Comparison of ENCODE assay signal across 12 cellular contexts in genomic region chr7:101128040-101128834, GRCh38. TPM values are rescaled to one million over a fixed set of nuclear protein-coding genes. Genes with fewer than 3 reads are reported as not detected.
A peak's percentile ranks its signal among the peaks of the same experiment; 100 is the strongest.
DNase-seq lines count a peak whose midpoint lies in the region; ATAC-seq and TF ChIP-seq lines count a peak whose summit lies in the region.
"Had no signal": no experiment of that assay in that cellular context is flagged by ENCODE, and none has a peak within 500 bp of the region (broad histone marks: within the 10 kb centered on the region; RNA-seq: fewer than 3 reads in every experiment).

No MANE protein-coding gene starts in this region.

- peaks cover 59% of the 10 kb centered on the region for H3K36me3 Mint-ChIP-seq in chondrocyte (ENCODE audit: low read depth)

- DNase-seq in AG09309 (ENCODE audit: low read depth) (no peak), LHCN-M2 (ENCODE audit: low read depth) (peak; percentile 75), chondrocyte (ENCODE audit: low spot score) (no peak), lower lobe of right lung (no peak), HUDEP-2 (lab: John Stamatoyannopoulos, UW; ENCODE audit: unreplicated experiment in 76 of 76) (no peak)
- DNase-seq in activated T-cell treated with anti-CD3 and anti-CD28 coated beads, Interleukin-2, amount 50 U/mL, for 1 hour: no peak
- no peak for DNase-seq in NK-92 treated with Interleukin-12 subunit alpha and Interleukin-12 subunit beta, amount 100 ng/mL, for 24 hours (lab: John Stamatoyannopoulos, UW)
- DNase-seq: activated T-cell treated with anti-CD3 and anti-CD28 coated beads, Interleukin-2, amount 50 U/mL, for 72 hours; CD4-positive, alpha-beta T cell; central memory CD4-positive, alpha-beta T cell; NCI-H187 had no signal

- H3K9me3 Mint-ChIP-seq in chondrocyte (ENCODE audit: low read depth): no peaks in the 10 kb centered on the region
- H3K9me3 Mint-ChIP-seq: activated T-cell treated with anti-CD3 and anti-CD28 coated beads, Interleukin-2, amount 50 U/mL, for 72 hours; CD4-positive, alpha-beta T cell had no signal

- intact Hi-C loops in lower lobe of right lung (cut with DNase I): no loop called here

- H3K27me3 ChIP-seq in lower lobe of right lung (ENCODE audit: low read depth): no peaks in the 10 kb centered on the region

- H3K4me3 Mint-ChIP-seq in chondrocyte (ENCODE audit: unreplicated experiment): peak overlapping the region; percentile 91
- H3K4me3 Mint-ChIP-seq: activated T-cell treated with anti-CD3 and anti-CD28 coated beads, Interleukin-2, amount 50 U/mL, for 72 hours; CD4-positive, alpha-beta T cell had no signal

- H3K4me1 Mint-ChIP-seq in chondrocyte (ENCODE audit: low read depth): peaks cover 93% of the 10 kb centered on the region

- no peaks in the 10 kb centered on the region for H3K27me3 Mint-ChIP-seq in chondrocyte (ENCODE audit: low read depth)

- peaks cover 15% of the 10 kb centered on the region for H3K36me3 ChIP-seq in lower lobe of right lung

- H3K27ac ChIP-seq in lower lobe of right lung: no peak overlapping the region

- no peaks in the 10 kb centered on the region for H3K9me3 ChIP-seq in lower lobe of right lung

- H3K27ac Mint-ChIP-seq in chondrocyte (ENCODE audit: unreplicated experiment): peak overlapping the region; percentile 97
- H3K27ac Mint-ChIP-seq: activated T-cell treated with anti-CD3 and anti-CD28 coated beads, Interleukin-2, amount 50 U/mL, for 72 hours; CD4-positive, alpha-beta T cell had no signal

- ATAC-seq in lower lobe of right lung: no peak
- ATAC-seq in GM21447 (IDR thresholded peaks at IDR 0.05; ENCODE audit: unreplicated experiment): no peak
- ATAC-seq: activated T-cell treated with anti-CD3 and anti-CD28 coated beads, Interleukin-2, amount 50 U/mL, for 72 hours had no signal

- H3K4me3 ChIP-seq in AG09309 (ENCODE audit: control insufficient read depth, low read depth, low read length): peak overlapping the region; percentile 91
- H3K4me3 ChIP-seq in lower lobe of right lung: peak overlapping the region; percentile 44

- H3K4me1 ChIP-seq in lower lobe of right lung: peaks cover 54% of the 10 kb centered on the region

- TF ChIP-seq CTCF in AG09309 (IDR thresholded peaks at IDR 0.05; ENCODE audit: control insufficient read depth, insufficient read depth, low read depth, low read length, missing control alignments) (no peak), chondrocyte (IDR thresholded peaks at IDR 0.05) (no peak), lower lobe of right lung (IDR thresholded peaks at IDR 0.05) (no peak)

RNA-seq across cellular contexts. Expression of gene SERPINE1, which starts 1.3 kb away (rescaled TPM):
- total RNA-seq in LHCN-M2 (2014; rRNA removed): 1,980 and 3,258 TPM in 2 replicates
- 2,374 TPM for polyA plus RNA-seq in LHCN-M2 (2012)
- total RNA-seq in chondrocyte: 794 to 1,203 TPM (median 1,180 TPM) in 3 replicates
- 15.4 TPM for total RNA-seq in lower lobe of right lung

RNA-seq across cellular contexts. Expression of gene AP1S1, which starts 26.0 kb away (rescaled TPM):
- total RNA-seq in LHCN-M2 (2014; rRNA removed): 286 and 412 TPM in 2 replicates
- 339 TPM for polyA plus RNA-seq in LHCN-M2 (2012)
- total RNA-seq in chondrocyte: 55.9 to 60.5 TPM (median 60.4 TPM) in 3 replicates
- total RNA-seq in lower lobe of right lung: 28.4 TPM

RNA-seq across cellular contexts. Expression of gene VGF, which starts 37.1 kb away (rescaled TPM):
- total RNA-seq in LHCN-M2 (2014; rRNA removed) (0.45 and 0.69 TPM in 2 replicates), chondrocyte (0.22 to 0.26 TPM in 2 of 3 replicates, not detected in the other), lower lobe of right lung (0.15 TPM)
- 0.17 TPM for polyA plus RNA-seq in LHCN-M2 (2012)
- total RNA-seq: CD4-positive, alpha-beta T cell had no signal

RNA-seq across cellular contexts. Expression of gene TRIM56, which starts 43.0 kb away (rescaled TPM):
- 14.5 and 16.2 TPM in 2 replicates for total RNA-seq in LHCN-M2 (2014; rRNA removed)
- polyA plus RNA-seq in LHCN-M2 (2012): 15.9 TPM
- 26.1 to 35.7 TPM (median 30.4 TPM) in 3 replicates for total RNA-seq in chondrocyte
- 61.9 TPM for total RNA-seq in lower lobe of right lung

RNA-seq across cellular contexts. Expression of gene NAT16, which starts 51.9 kb away (rescaled TPM):
- total RNA-seq in LHCN-M2 (2014; rRNA removed): not detected in 2 replicates
- 0.06 TPM for polyA plus RNA-seq in LHCN-M2 (2012)
- total RNA-seq in chondrocyte: not detected in 3 replicates
- total RNA-seq in lower lobe of right lung: not detected
- total RNA-seq: activated T-cell treated with anti-CD3 and anti-CD28 coated beads, Interleukin-2, amount 50 U/mL, for 72 hours; CD4-positive, alpha-beta T cell had no signal

Comparison
In these comparisons a context has a peak if more than half of its experiments do, and no peak if none do; other contexts are left out.
1. RNA of gene SERPINE1, which starts 1.3 kb away (total RNA-seq): 1,980 to 3,258 TPM in LHCN-M2 and 794 to 1,203 TPM in chondrocyte; 15.4 TPM in lower lobe of right lung (single experiment); every median in the first group is over 10 times any median in the second.